Comparison of ENCODE assay signal across 15 cellular contexts in genomic region chr3:153339065-153339464, GRCh38.
"Had no signal": no experiment of that assay in that cellular context is flagged by ENCODE, and none has a peak within 500 bp of the region (broad histone marks: within the 10 kb centered on the region; RNA-seq: fewer than 3 reads in every experiment).

No MANE protein-coding gene starts in this region.

- DNase-seq: activated CD4-positive, alpha-beta T cell treated with anti-CD3 and anti-CD28 coated beads, Interleukin-2, amount 50 U/mL, for 1 hour; activated CD8-positive, alpha-beta memory T cell treated with anti-CD3 and anti-CD28 coated beads for 24 hours; activated naive CD4-positive, alpha-beta T cell treated with Interleukin-2 at 50 U/mL for 16 hours; activated naive CD8-positive, alpha-beta T cell treated with anti-CD3 and anti-CD28 coated beads, Interleukin-2, amount 50 U/mL, for 24 hours; colonic mucosa; foreskin keratinocyte; nephron progenitor cell; sigmoid colon; stimulated activated CD4-positive, alpha-beta T cell treated with anti-CD3 and anti-CD28 coated beads, Interleukin-15, amount 100 ng/mL, for 24 hours; stimulated activated CD4-positive, alpha-beta T cell treated with anti-CD3 and anti-CD28 coated beads, Interleukin-4, amount 100 ng/mL, for 1 hour; stimulated activated naive B cell treated with anti-CD40 and anti-IgM and Interleukin-4, amounts not matched to agents 10 μg/mL and 1 μg/mL and 100 μg/mL, for 72 hours; substantia nigra; T-helper 9 cell had no signal

- H3K9me3 ChIP-seq: colonic mucosa, esophagus muscularis mucosa, sigmoid colon had no signal

- H3K4me1 ChIP-seq: colonic mucosa, esophagus muscularis mucosa, foreskin keratinocyte, sigmoid colon had no signal

- H3K27me3 ChIP-seq: colonic mucosa, esophagus muscularis mucosa, foreskin keratinocyte, sigmoid colon, tibial nerve had no signal

- H3K36me3 ChIP-seq: colonic mucosa, esophagus muscularis mucosa, sigmoid colon, tibial nerve had no signal

- H3K27ac ChIP-seq: colonic mucosa, esophagus muscularis mucosa, foreskin keratinocyte had no signal

- H3K4me3 ChIP-seq: colonic mucosa, esophagus muscularis mucosa, sigmoid colon, tibial nerve had no signal
